In genomic region chr12:91189526-91189925, GRCh38 we compare ENCODE assay signal across 21 cellular contexts. TPM values are rescaled to one million over a fixed set of nuclear protein-coding genes. Genes with fewer than 3 reads are reported as not detected.
A peak's percentile ranks its signal among the peaks of the same experiment; 100 is the strongest.
DNase-seq lines count a peak whose midpoint lies in the region; ATAC-seq and TF ChIP-seq lines count a peak whose summit lies in the region.
"Had no signal": no experiment of that assay in that cellular context is flagged by ENCODE, and none has a peak within 500 bp of the region (broad histone marks: within the 10 kb centered on the region; RNA-seq: fewer than 3 reads in every experiment).

No MANE protein-coding gene starts in this region.

- BruUV-seq in mammary epithelial cell (replicated peaks; lab: Mats Ljungman, UMichigan), result no TSS peak

- CTCF ChIA-PET in mammary epithelial cell (lab: Charles Lee; ENCODE audit: low non-redundant PET), result no interaction called here

- no peaks in the 10 kb centered on the region for H3K36me3 Mint-ChIP-seq in neural progenitor cell
- H3K36me3 Mint-ChIP-seq: natural killer cell treated with Interleukin-12 subunit alpha and Interleukin-12 subunit beta and Interleukin-15 and Interleukin-18, amount 100 ng/mL, for 72 hours; T-cell had no signal

- dilution Hi-C loops in mammary epithelial cell (cut with HindIII; ENCODE audit: low sequenced_read_pairs), result no loop called here

- 0% methylated on average over 3 of the region's 3 CpGs for WGBS in mammary epithelial cell (ENCODE audit: low coverage, missing lambda C conversion rate)
- WGBS in gastroesophageal sphincter (ENCODE audit: low coverage in 1 of 2), 2 donors, result 35 to 54% methylated on average over 3 of the region's 3 CpGs

- H3K4me3 Mint-ChIP-seq in neural progenitor cell, result no peak overlapping the region
- H3K4me3 Mint-ChIP-seq: natural killer cell treated with Interleukin-12 subunit alpha and Interleukin-12 subunit beta and Interleukin-15 and Interleukin-18, amount 100 ng/mL, for 72 hours; T-cell had no signal

- no peak overlapping the region for H3K27ac ChIP-seq in mammary epithelial cell (ENCODE audit: insufficient read depth, low read depth, low read length)
- peak overlapping the region in 2 of 4 donors; percentile 15 to 45 for H3K27ac ChIP-seq in gastroesophageal sphincter
- no peak overlapping the region for H3K27ac ChIP-seq in neural progenitor cell
- H3K27ac ChIP-seq: testis, WERI-Rb-1 had no signal

- H3K4me3 ChIP-seq in mammary epithelial cell (replicated peaks in 1 of 3; ENCODE audit: insufficient read depth in 1 of 3, low read depth in 2 of 3, low read length in 3 of 3) (no peak overlapping the region), gastroesophageal sphincter (no peak overlapping the region), skeletal muscle satellite cell (ENCODE audit: low read length) (no peak overlapping the region), neural progenitor cell (no peak overlapping the region)
- H3K4me3 ChIP-seq: coronary artery, GM12878, testis had no signal

- H2AFZ ChIP-seq in mammary epithelial cell (ENCODE audit: low read depth, low read length) (no peak overlapping the region), neural progenitor cell (replicated peaks) (no peak overlapping the region)

- H3K4me1 ChIP-seq in mammary epithelial cell (ENCODE audit: insufficient read depth, low read length) (no peaks in the 10 kb centered on the region), gastroesophageal sphincter (peaks cover 0 to 36% (median 6%) of the 10 kb centered on the region in 3 donors), skeletal muscle satellite cell (ENCODE audit: control insufficient read depth, insufficient read depth, low read length) (peaks cover 25% of the 10 kb centered on the region), neural progenitor cell (no peaks in the 10 kb centered on the region)
- H3K4me1 ChIP-seq: testis had no signal

- H3F3A ChIP-seq in neural progenitor cell (ENCODE audit: low read depth), result no peaks in the 10 kb centered on the region

- no peak for TF ChIP-seq EP300 in gastroesophageal sphincter (IDR thresholded peaks at IDR 0.05)

- in situ Hi-C loops in mammary epithelial cell (cut with MboI; ENCODE audit: low sequenced_read_pairs in 2 of 2), result no loop called here

- DNase-seq in HCEC 1CT (peak; percentile 43), mammary epithelial cell (peak; percentile 33), MV-4-11 (lab: John Stamatoyannopoulos, UW) (no peak), neural progenitor cell (ENCODE audit: low spot score) (no peak), germinal center (ENCODE audit: low spot score) (no peak)
- DNase-seq: H7; NCI-H2081 treated with DMSO at 0.1 percent for 48 hours; NCI-H69; retina; stimulated activated CD4-positive, alpha-beta T cell treated with anti-CD3 and anti-CD28 coated beads, Interleukin-1b, Interleukin-23, amount 100 ng/mL, for 48 hours; T-cell; testis; WERI-Rb-1 had no signal

- no peaks in the 10 kb centered on the region for H3K27me3 Mint-ChIP-seq in neural progenitor cell (ENCODE audit: insufficient read depth, low read depth)
- H3K27me3 Mint-ChIP-seq: natural killer cell treated with Interleukin-12 subunit alpha and Interleukin-12 subunit beta and Interleukin-15 and Interleukin-18, amount 100 ng/mL, for 72 hours had no signal

- H3K9me3 Mint-ChIP-seq in neural progenitor cell, result no peaks in the 10 kb centered on the region
- H3K9me3 Mint-ChIP-seq: natural killer cell treated with Interleukin-12 subunit alpha and Interleukin-12 subunit beta and Interleukin-15 and Interleukin-18, amount 100 ng/mL, for 72 hours had no signal

- intact Hi-C loops in mammary epithelial cell (cut with micrococcal nuclease), result loop anchor here (2.0 kb wide), 1 partner anchor 45 kb away; no protein-coding TSS in a partner anchor

- H3K36me3 ChIP-seq in mammary epithelial cell (ENCODE audit: insufficient read depth, low read length), result no peaks in the 10 kb centered on the region
- H3K36me3 ChIP-seq in gastroesophageal sphincter, result no peaks in the 10 kb centered on the region
- no peaks in the 10 kb centered on the region for H3K36me3 ChIP-seq in skeletal muscle satellite cell (ENCODE audit: insufficient read depth, low read length)
- H3K36me3 ChIP-seq in neural progenitor cell, result no peaks in the 10 kb centered on the region
- H3K36me3 ChIP-seq: WERI-Rb-1 had no signal

- H3K79me2 ChIP-seq in mammary epithelial cell (ENCODE audit: insufficient read depth, low read length) (no peaks in the 10 kb centered on the region), neural progenitor cell (ENCODE audit: low read depth) (no peaks in the 10 kb centered on the region)

- H3K9me3 ChIP-seq in mammary epithelial cell (replicated peaks; ENCODE audit: insufficient read depth, low read length) (no peaks in the 10 kb centered on the region), gastroesophageal sphincter (no peaks in the 10 kb centered on the region), skeletal muscle satellite cell (replicated peaks; ENCODE audit: low read length) (no peaks in the 10 kb centered on the region), neural progenitor cell (ENCODE audit: low read depth) (no peaks in the 10 kb centered on the region)
- H3K9me3 ChIP-seq: testis had no signal

- H3K9ac ChIP-seq in mammary epithelial cell (ENCODE audit: insufficient read depth, low read length) (no peak overlapping the region), skeletal muscle satellite cell (ENCODE audit: low read depth, low read length) (no peak overlapping the region), neural progenitor cell (no peak overlapping the region)

- H3K27me3 ChIP-seq in mammary epithelial cell (ENCODE audit: insufficient read depth, low read length), result no peaks in the 10 kb centered on the region
- no peaks in the 10 kb centered on the region for H3K27me3 ChIP-seq in gastroesophageal sphincter
- H3K27me3 ChIP-seq in skeletal muscle satellite cell (ENCODE audit: control insufficient read depth, insufficient read depth, low read length), result no peaks in the 10 kb centered on the region
- H3K27me3 ChIP-seq in neural progenitor cell, result no peaks in the 10 kb centered on the region
- H3K27me3 ChIP-seq: testis had no signal

- H4K20me1 ChIP-seq in mammary epithelial cell (ENCODE audit: insufficient read depth, low read length) (no peaks in the 10 kb centered on the region), neural progenitor cell (ENCODE audit: low read depth) (no peaks in the 10 kb centered on the region)

- TF ChIP-seq POLR2A in gastroesophageal sphincter (IDR thresholded peaks at IDR 0.05), result no peak

- TF ChIP-seq CTCF in mammary epithelial cell (conservative IDR thresholded peaks at IDR 0.05 in 1 of 2, IDR thresholded peaks at IDR 0.05 in 1 of 2; ENCODE audit: extremely low read depth in 1 of 2, insufficient read depth in 1 of 2, low read depth in 1 of 2, low read length in 2 of 2) (no peak), gastroesophageal sphincter (IDR thresholded peaks at IDR 0.05) (no peak), neural progenitor cell (IDR thresholded peaks at IDR 0.05) (no peak)

- peak overlapping the region; percentile 35 for H3K4me2 ChIP-seq in mammary epithelial cell (ENCODE audit: insufficient read depth, low read depth, low read length)
- H3K4me2 ChIP-seq in skeletal muscle satellite cell (ENCODE audit: low read length), result peak overlapping the region; percentile 47
- H3K4me2 ChIP-seq in neural progenitor cell, result no peak overlapping the region

- ATAC-seq in gastroesophageal sphincter (peak; percentile 79), GM18907 (IDR thresholded peaks at IDR 0.05; ENCODE audit: unreplicated experiment) (no peak)
- ATAC-seq: esophagus mucosa; GM12878; natural killer cell treated with Interleukin-12 subunit alpha and Interleukin-12 subunit beta and Interleukin-15 and Interleukin-18, amount 100 ng/mL, for 72 hours; Panc1; T-cell had no signal

- no peaks in the 10 kb centered on the region for H3K4me1 Mint-ChIP-seq in neural progenitor cell
- H3K4me1 Mint-ChIP-seq: T-cell had no signal

- no peak overlapping the region for H3K27ac Mint-ChIP-seq in neural progenitor cell
- H3K27ac Mint-ChIP-seq: natural killer cell treated with Interleukin-12 subunit alpha and Interleukin-12 subunit beta and Interleukin-15 and Interleukin-18, amount 100 ng/mL, for 72 hours; T-cell had no signal

RNA-seq across cellular contexts. Expression of gene DCN, which starts 6.9 kb away (rescaled TPM):
- total RNA-seq in mammary epithelial cell (1 to 10 TPM in 1 of 2 donors, under 1 TPM in 1; 0.75 to 3.2 TPM), gastroesophageal sphincter (1,000 to 10,000 TPM in 3 of 4 donors, 100 to 1,000 TPM in 1; 552 to 2,825 (median 1,634) TPM), neural progenitor cell (ENCODE audit: low replicate concordance) (not detected in 2 replicates)
- 11.4 TPM for polyA plus RNA-seq in mammary epithelial cell
- not detected for polyA minus RNA-seq in mammary epithelial cell
- total RNA-seq in skeletal muscle satellite cell (2012; rRNA removed), result 486 and 499 TPM in 2 replicates
- total RNA-seq: H7; natural killer cell treated with Interleukin-12 subunit alpha and Interleukin-12 subunit beta and Interleukin-15 and Interleukin-18, amount 100 ng/mL, for 72 hours had no signal

Comparison
In these comparisons a context has a peak if more than half of its experiments do, and no peak if none do; other contexts are left out.
1. DNase-seq: peak in HCEC 1CT (single experiment) and mammary epithelial cell (single experiment); none in MV-4-11 (single experiment), neural progenitor cell (single experiment) and germinal center (single experiment).
2. RNA of gene DCN, which starts 6.9 kb away (total RNA-seq): 552 to 2,825 TPM in gastroesophageal sphincter; 0.75 to 3.2 TPM in mammary epithelial cell and not detected in neural progenitor cell; every median in the first group is over 100 times any median in the second.